ENCODE assay signal across 6 cellular contexts in genomic region chr22:37609240-37610152, GRCh38. TPM values are rescaled to one million over a fixed set of nuclear protein-coding genes. Genes with fewer than 3 reads are reported as not detected.
A peak's percentile ranks its signal among the peaks of the same experiment; 100 is the strongest.
DNase-seq lines count a peak whose midpoint lies in the region; ATAC-seq and TF ChIP-seq lines count a peak whose summit lies in the region.

No MANE protein-coding gene starts in this region.

- H3K4me1 ChIP-seq in upper lobe of right lung = peaks cover 52% of the 10 kb centered on the region

- no peaks in the 10 kb centered on the region for H3K27me3 ChIP-seq in upper lobe of right lung

- no peaks in the 10 kb centered on the region; the same call in 1 of the 2 replicates for H3K36me3 ChIP-seq in SK-N-MC (ENCODE audit: insufficient read depth, low read length)
- peaks cover 4% of the 10 kb centered on the region for H3K36me3 ChIP-seq in upper lobe of right lung

- peak overlapping the region; percentile 85 for H3K9ac ChIP-seq in SK-N-MC (ENCODE audit: insufficient read length)

- H3K27ac ChIP-seq in SK-N-MC (peak overlapping the region; percentile 99), upper lobe of right lung (peak overlapping the region; percentile 97)

- ATAC-seq in GM18511 (IDR thresholded peaks at IDR 0.05; ENCODE audit: unreplicated experiment) = peak; percentile 20
- no peak for ATAC-seq in upper lobe of right lung

- intact Hi-C loops in upper lobe of right lung (cut with DNase I) = no loop called here

- no peaks in the 10 kb centered on the region for H3K9me3 ChIP-seq in SK-N-MC (ENCODE audit: low read depth, low read length)
- no peaks in the 10 kb centered on the region for H3K9me3 ChIP-seq in upper lobe of right lung

- H3K4me3 ChIP-seq in SK-N-MC (peak overlapping the region; percentile 86), upper lobe of right lung (peak overlapping the region; percentile 84)

- DNase-seq in SK-N-MC (ENCODE audit: low read depth, low spot score) (no peak), hepatic stellate cell (ENCODE audit: low spot score) (peak; percentile 62), upper lobe of right lung (no peak), H4 (ENCODE audit: low spot score) (no peak)
- DNase-seq in activated CD8-positive, alpha-beta memory T cell treated with anti-CD3 and anti-CD28 coated beads, Interleukin-2, amount 50 U/mL, for 48 hours = no peak

- TF ChIP-seq CTCF in upper lobe of right lung (IDR thresholded peaks at IDR 0.05) = no peak

RNA-seq across cellular contexts. Expression of gene GGA1, which starts 0.9 kb away (rescaled TPM):
- 64.4 TPM for total RNA-seq in upper lobe of right lung
- 8.2 and 31.3 TPM in 2 replicates for total RNA-seq in H4 (2014; rRNA removed; shearing (Covaris generic))

RNA-seq across cellular contexts. Expression of gene LGALS2, which starts 29.6 kb away (rescaled TPM):
- 2.5 TPM for total RNA-seq in upper lobe of right lung
- not detected in 2 replicates for total RNA-seq in H4 (2014; rRNA removed; shearing (Covaris generic))

RNA-seq across cellular contexts. Expression of gene SH3BP1, which starts 30.0 kb away (rescaled TPM):
- total RNA-seq in upper lobe of right lung = 28.3 TPM
- 6.9 and 14.7 TPM in 2 replicates for total RNA-seq in H4 (2014; rRNA removed; shearing (Covaris generic))

RNA-seq across cellular contexts. Expression of gene PDXP, which starts 49.0 kb away (rescaled TPM):
- total RNA-seq in upper lobe of right lung = 6.1 TPM
- 9.0 and 9.3 TPM in 2 replicates for total RNA-seq in H4 (2014; rRNA removed; shearing (Covaris generic))

RNA-seq across cellular contexts. Expression of gene CDC42EP1, which starts 49.2 kb away (rescaled TPM):
- total RNA-seq in upper lobe of right lung = 73.9 TPM
- total RNA-seq in H4 (2014; rRNA removed; shearing (Covaris generic)) = 7.6 and 9.5 TPM in 2 replicates
